8 cellular contexts compared by ENCODE assay signal in genomic region chr1:156193488-156194299, GRCh38. TPM values are rescaled to one million over a fixed set of nuclear protein-coding genes. Genes with fewer than 3 reads are reported as not detected.
DNase-seq lines count a peak whose midpoint lies in the region; TF ChIP-seq lines count a peak whose summit lies in the region.

SLC25A44 (plus strand) TSS chr1:156194104; CDS start chr1:156199848, 5,744 bp downstream.

- H3F3A ChIP-seq in GM23248 (ENCODE audit: insufficient read depth) = no peaks in the 10 kb centered on the region

- peak; percentile 100 for DNase-seq in EH (ENCODE audit: low read depth)
- DNase-seq in GM23248 = peak; percentile 99
- peak; percentile 98 for DNase-seq in Kasumi-1 (lab: John Stamatoyannopoulos, UW)
- DNase-seq in RPMI7951 (ENCODE audit: low read depth) = peak; percentile 97
- peak; percentile 97 for DNase-seq in activated T-helper 1 cell treated with anti-CD3 and anti-CD28 coated beads, Interleukin-12 subunit alpha, Interleukin-12 subunit beta, Interleukin-2, Interleukin-4 antibody, amounts not matched to agents 30 ng/mL and 10 ng/mL and 1 ng/mL, durations not matched to agents 14 hours and 24 hours and 36 hours (ENCODE audit: low spot score)
- peak; percentile 79 for DNase-seq in esophagus squamous epithelium (lab: John Stamatoyannopoulos, UW)
- DNase-seq in myocyte (ENCODE audit: low read depth) = peak; percentile 99
- DNase-seq in stimulated activated CD8-positive, alpha-beta memory T cell treated with anti-CD3 and anti-CD28 coated beads, Interleukin-7, amount 100 ng/mL, for 48 hours (ENCODE audit: extremely low read depth in 1 of 2, low read depth in 1 of 2) = peak; percentile 87 to 96

- peaks cover 5% of the 10 kb centered on the region; the same call in 1 of the 2 replicates for H3K4me1 ChIP-seq in GM23248 (ENCODE audit: insufficient read depth)
- H3K4me1 ChIP-seq in esophagus squamous epithelium = peaks cover 11 to 42% (median 13%) of the 10 kb centered on the region in 3 donors

- peaks cover 6% of the 10 kb centered on the region for H3K9me3 Mint-ChIP-seq in activated T-helper 1 cell treated with anti-CD3 and anti-CD28 coated beads, Interleukin-12 subunit alpha, Interleukin-12 subunit beta, Interleukin-2, Interleukin-4 antibody, amounts not matched to agents 30 ng/mL and 10 ng/mL and 1 ng/mL, durations not matched to agents 14 hours and 24 hours and 36 hours

- in situ Hi-C loops in GM23248 (cut with MboI) = no loop called here

- H3K36me3 ChIP-seq in GM23248 (ENCODE audit: low read depth) = no peaks in the 10 kb centered on the region
- peaks cover 0 to 17% (median 0%) of the 10 kb centered on the region in 3 donors for H3K36me3 ChIP-seq in esophagus squamous epithelium

- H3K27me3 ChIP-seq in GM23248 (replicated peaks; ENCODE audit: insufficient read depth) (no peaks in the 10 kb centered on the region), esophagus squamous epithelium (no peaks in the 10 kb centered on the region)

- WGBS in GM23248 (ENCODE audit: low coverage in 1 of 2, low lambda C conversion rate in 2 of 2, missing lambda C conversion rate in 2 of 2), 2 experiments = 1% methylated on average over 58 to 59 of the region's 59 CpGs
- WGBS in esophagus squamous epithelium, 2 donors = 2 to 7% methylated on average over 43 to 44 of the region's 59 CpGs

- peaks cover 54% of the 10 kb centered on the region for H3K4me1 Mint-ChIP-seq in activated T-helper 1 cell treated with anti-CD3 and anti-CD28 coated beads, Interleukin-12 subunit alpha, Interleukin-12 subunit beta, Interleukin-2, Interleukin-4 antibody, amounts not matched to agents 30 ng/mL and 10 ng/mL and 1 ng/mL, durations not matched to agents 14 hours and 24 hours and 36 hours (ENCODE audit: low read depth)

- H2AFZ ChIP-seq in GM23248 = peak within 1 kb of the TSS; percentile 93

- H4K20me1 ChIP-seq in GM23248 (ENCODE audit: insufficient read depth) = 0 out of 2 replicates have a peak, but pooled peaks cover 5% of the 10 kb centered on the region

- peak in 3 of 4 donors; percentile 29 to 50 (median 49) for TF ChIP-seq POLR2A in esophagus squamous epithelium (IDR thresholded peaks at IDR 0.05)

- H3K36me3 Mint-ChIP-seq in activated T-helper 1 cell treated with anti-CD3 and anti-CD28 coated beads, Interleukin-12 subunit alpha, Interleukin-12 subunit beta, Interleukin-2, Interleukin-4 antibody, amounts not matched to agents 30 ng/mL and 10 ng/mL and 1 ng/mL, durations not matched to agents 14 hours and 24 hours and 36 hours (ENCODE audit: low read depth) = peaks cover 32% of the 10 kb centered on the region

- H3K9me2 ChIP-seq in GM23248 (ENCODE audit: insufficient read depth) = no peaks in the 10 kb centered on the region

- peak within 1 kb of the TSS; percentile 94 for H3K4me3 Mint-ChIP-seq in activated T-helper 1 cell treated with anti-CD3 and anti-CD28 coated beads, Interleukin-12 subunit alpha, Interleukin-12 subunit beta, Interleukin-2, Interleukin-4 antibody, amounts not matched to agents 30 ng/mL and 10 ng/mL and 1 ng/mL, durations not matched to agents 14 hours and 24 hours and 36 hours

- H3K9me3 ChIP-seq in GM23248 (ENCODE audit: low read depth) (no peaks in the 10 kb centered on the region), esophagus squamous epithelium (no peaks in the 10 kb centered on the region)

- H3K27ac ChIP-seq in GM23248 (peak within 1 kb of the TSS; percentile 70), esophagus squamous epithelium (peak within 1 kb of the TSS; percentile 80 to 89 (median 85))

- no peaks in the 10 kb centered on the region for H3K27me3 Mint-ChIP-seq in activated T-helper 1 cell treated with anti-CD3 and anti-CD28 coated beads, Interleukin-12 subunit alpha, Interleukin-12 subunit beta, Interleukin-2, Interleukin-4 antibody, amounts not matched to agents 30 ng/mL and 10 ng/mL and 1 ng/mL, durations not matched to agents 14 hours and 24 hours and 36 hours (ENCODE audit: insufficient read depth)

- intact Hi-C loops in activated T-helper 1 cell treated with anti-CD3 and anti-CD28 coated beads, Interleukin-12 subunit alpha, Interleukin-12 subunit beta, Interleukin-2, Interleukin-4 antibody, amounts not matched to agents 30 ng/mL and 10 ng/mL and 1 ng/mL, durations not matched to agents 14 hours and 24 hours and 36 hours (cut with micrococcal nuclease) = loop anchor here (1.0 to 10.0 kb wide), 9 partner anchors 20 to 551 kb away; partner anchors contain the start of genes CCT3, GON4L, LAMTOR2 and MRPL24
- intact Hi-C loops in esophagus squamous epithelium (cut with DNase I) = no loop called here

- peak; percentile 34 to 80 (median 71) for TF ChIP-seq CTCF in esophagus squamous epithelium (IDR thresholded peaks at IDR 0.05)

- H3K79me2 ChIP-seq in GM23248 (ENCODE audit: insufficient read depth) = peaks cover 48% of the 10 kb centered on the region

- peak within 1 kb of the TSS; percentile 87 for H3K27ac Mint-ChIP-seq in activated T-helper 1 cell treated with anti-CD3 and anti-CD28 coated beads, Interleukin-12 subunit alpha, Interleukin-12 subunit beta, Interleukin-2, Interleukin-4 antibody, amounts not matched to agents 30 ng/mL and 10 ng/mL and 1 ng/mL, durations not matched to agents 14 hours and 24 hours and 36 hours

- peak within 1 kb of the TSS; percentile 90 for H3K4me2 ChIP-seq in GM23248 (ENCODE audit: unreplicated experiment)

- H3K4me3 ChIP-seq in GM23248 (peak within 1 kb of the TSS; percentile 90), esophagus squamous epithelium (peak within 1 kb of the TSS; percentile 71 to 90 (median 84))

- peak within 1 kb of the TSS; percentile 87 for H3K9ac ChIP-seq in GM23248

RNA-seq across cellular contexts. Expression of gene SLC25A44, which starts in this region (rescaled TPM):
- total RNA-seq in GM23248 (2014; rRNA removed; shearing (Covaris generic)) = 12.4 and 14.3 TPM in 2 replicates
- polyA plus RNA-seq in GM23248 (2016; fragmentation: Nextera tagmentation; extraction: Ambion mirVana) = 15.4 and 16.4 TPM in 2 replicates
- 8.3 and 10.1 TPM in 2 replicates for total RNA-seq in RPMI7951 (2014; rRNA removed; shearing (Covaris generic))
- 67.6 and 79.3 TPM in 2 replicates for total RNA-seq in activated T-helper 1 cell treated with anti-CD3 and anti-CD28 coated beads, Interleukin-12 subunit alpha, Interleukin-12 subunit beta, Interleukin-2, Interleukin-4 antibody, amounts not matched to agents 30 ng/mL and 10 ng/mL and 1 ng/mL, durations not matched to agents 14 hours and 24 hours and 36 hours
- total RNA-seq in esophagus squamous epithelium (10 to 100 TPM; 10.5 to 17.7 (median 15.7) TPM), myocyte (12.5 and 15.9 TPM in 2 replicates)
- 18.8 TPM for polyA plus RNA-seq in myocyte (2012)

Comparison
In these comparisons a context has a peak if more than half of its experiments do, and no peak if none do; other contexts are left out.
1. Peak in every context shown above with its lines: DNase-seq, H3K4me3 ChIP-seq and H3K27ac ChIP-seq.